Comparison of ENCODE assay signal across 10 cellular contexts in genomic region chr20:5786930-5787826, GRCh38. TPM values are rescaled to one million over a fixed set of nuclear protein-coding genes. Genes with fewer than 3 reads are reported as not detected.
DNase-seq lines count a peak whose midpoint lies in the region; ATAC-seq, FAIRE-seq and TF ChIP-seq lines count a peak whose summit lies in the region.
"Had no signal": no experiment of that assay in that cellular context is flagged by ENCODE, and none has a peak within 500 bp of the region (broad histone marks: within the 10 kb centered on the region; RNA-seq: fewer than 3 reads in every experiment).

No MANE protein-coding gene starts in this region.

- intact Hi-C loops in activated CD4-positive, alpha-beta T cell treated with anti-CD3 and anti-CD28 coated beads for 36 hours (cut with DNase I, micrococcal nuclease) = no loop called here

- peaks cover 11% of the 10 kb centered on the region for H3K4me1 Mint-ChIP-seq in activated CD4-positive, alpha-beta T cell treated with anti-CD3 and anti-CD28 coated beads for 36 hours
- no peaks in the 10 kb centered on the region for H3K4me1 Mint-ChIP-seq in astrocyte (ENCODE audit: low read depth, unreplicated experiment)

- no peak overlapping the region for H3K9ac ChIP-seq in astrocyte (ENCODE audit: low read length)
- H3K9ac ChIP-seq in subcutaneous abdominal adipose tissue (ENCODE audit: low read length in 5 of 5) = peak overlapping the region in 1 of 5 donors; percentile 32

- H3K9me3 Mint-ChIP-seq in activated CD4-positive, alpha-beta T cell treated with anti-CD3 and anti-CD28 coated beads for 36 hours (ENCODE audit: low read depth) = no peaks in the 10 kb centered on the region
- H3K9me3 Mint-ChIP-seq in astrocyte (ENCODE audit: unreplicated experiment) = no peaks in the 10 kb centered on the region

- H3K9me3 ChIP-seq in astrocyte (ENCODE audit: insufficient read depth, low read depth, low read length) (no peaks in the 10 kb centered on the region), subcutaneous abdominal adipose tissue (ENCODE audit: control insufficient read depth in 5 of 5, low read length in 5 of 5) (no peaks in the 10 kb centered on the region), Peyer's patch (no peaks in the 10 kb centered on the region)

- no peak overlapping the region for H2AFZ ChIP-seq in astrocyte (ENCODE audit: low read depth, low read length)

- H3K4me3 Mint-ChIP-seq in activated CD4-positive, alpha-beta T cell treated with anti-CD3 and anti-CD28 coated beads for 36 hours = no peak overlapping the region
- H3K4me3 Mint-ChIP-seq in astrocyte (ENCODE audit: unreplicated experiment) = no peak overlapping the region

- H3K36me3 ChIP-seq in astrocyte (ENCODE audit: insufficient read depth, low read length) (no peaks in the 10 kb centered on the region), subcutaneous abdominal adipose tissue (ENCODE audit: control insufficient read depth in 5 of 5, insufficient read depth in 5 of 5, low read length in 5 of 5) (peaks cover 0 to 14% (median 0%) of the 10 kb centered on the region in 5 donors), Peyer's patch (peaks cover 0 to 3% (median 0%) of the 10 kb centered on the region in 3 donors)

- H3K79me2 ChIP-seq in astrocyte (ENCODE audit: insufficient read depth, low read length) = no peaks in the 10 kb centered on the region

- H3K27ac Mint-ChIP-seq in activated CD4-positive, alpha-beta T cell treated with anti-CD3 and anti-CD28 coated beads for 36 hours = peak overlapping the region; percentile 38
- no peak overlapping the region for H3K27ac Mint-ChIP-seq in astrocyte (ENCODE audit: unreplicated experiment)

- POLR2A ChIA-PET in activated CD4-positive, alpha-beta T cell treated with anti-CD3 and anti-CD28 coated beads for 36 hours (lab: Charles Lee) = interaction anchor here (1.2 kb wide), 1 partner anchor 230 kb away, joined by 4 read pairs; no protein-coding TSS in a partner anchor

- H3K27ac ChIP-seq in astrocyte (ENCODE audit: low read depth, low read length) = no peak overlapping the region
- H3K27ac ChIP-seq in subcutaneous abdominal adipose tissue (ENCODE audit: low read depth, low read length) = peak overlapping the region; percentile 25
- H3K27ac ChIP-seq in Peyer's patch = no peak overlapping the region
- H3K27ac ChIP-seq: C4-2B had no signal

- no peaks in the 10 kb centered on the region for H3K27me3 Mint-ChIP-seq in activated CD4-positive, alpha-beta T cell treated with anti-CD3 and anti-CD28 coated beads for 36 hours
- no peaks in the 10 kb centered on the region for H3K27me3 Mint-ChIP-seq in astrocyte (ENCODE audit: low read depth, unreplicated experiment)

- no peak for TF ChIP-seq CTCF in astrocyte (IDR thresholded peaks at IDR 0.05; ENCODE audit: insufficient read depth, low read depth, low read length)
- TF ChIP-seq CTCF in Peyer's patch (IDR thresholded peaks at IDR 0.05) = no peak

- H3K4me1 ChIP-seq in astrocyte (ENCODE audit: insufficient read depth, low read length) = peaks cover 10% of the 10 kb centered on the region
- H3K4me1 ChIP-seq in subcutaneous abdominal adipose tissue (ENCODE audit: control insufficient read depth in 5 of 5, insufficient read depth in 5 of 5, low read length in 5 of 5) = peaks cover 0 to 22% (median 18%) of the 10 kb centered on the region in 5 donors
- H3K4me1 ChIP-seq in Peyer's patch = peaks cover 0 to 9% (median 0%) of the 10 kb centered on the region in 4 donors

- ATAC-seq in activated CD4-positive, alpha-beta T cell treated with anti-CD3 and anti-CD28 coated beads for 36 hours = no peak
- ATAC-seq in HG02840 (IDR thresholded peaks at IDR 0.05; ENCODE audit: low FRiP score, unreplicated experiment) = no peak

- no peak overlapping the region for H3K4me3 ChIP-seq in astrocyte (ENCODE audit: insufficient read depth, low read depth, low read length)
- H3K4me3 ChIP-seq in subcutaneous abdominal adipose tissue (ENCODE audit: low read depth in 1 of 5, low read length in 5 of 5) = no peak overlapping the region
- no peak overlapping the region for H3K4me3 ChIP-seq in Peyer's patch

- H4K20me1 ChIP-seq in astrocyte (ENCODE audit: insufficient read depth, low read length) = no peaks in the 10 kb centered on the region

- FAIRE-seq in astrocyte (lab: Jason Lieb, UNC) (no peak), HTR-8/SVneo (lab: Jason Lieb, UNC) (no peak)

- TF ChIP-seq POLR2A in Peyer's patch (IDR thresholded peaks at IDR 0.05) = no peak

- DNase-seq in activated CD4-positive, alpha-beta T cell treated with anti-CD3 and anti-CD28 coated beads for 36 hours = no peak
- no peak for DNase-seq in activated CD4-positive, alpha-beta T cell treated with anti-CD3 and anti-CD28 coated beads for 1 hour
- DNase-seq in astrocyte (ENCODE audit: low read depth) = peak; percentile 57
- DNase-seq in iris pigment epithelial cell (ENCODE audit: low read depth) = peak; percentile 81
- DNase-seq in Peyer's patch = no peak
- DNase-seq in HTR-8/SVneo (ENCODE audit: insufficient read length, low spot score) = no peak
- DNase-seq: stimulated activated naive CD4-positive, alpha-beta T cell treated with Interleukin-2 at 50 U/mL for 16 hours had no signal

- CTCF ChIA-PET in activated CD4-positive, alpha-beta T cell treated with anti-CD3 and anti-CD28 coated beads for 36 hours (lab: Charles Lee) = interaction anchor here (0.6 to 6.1 kb wide), 36 partner anchors 9 to 288 kb away, joined by 3 to 118 read pairs (median 5); no protein-coding TSS in a partner anchor

- H3K27me3 ChIP-seq in astrocyte (ENCODE audit: insufficient read depth, low read length) (no peaks in the 10 kb centered on the region), subcutaneous abdominal adipose tissue (ENCODE audit: control insufficient read depth in 5 of 5, insufficient read depth in 4 of 5, low read length in 5 of 5) (no peaks in the 10 kb centered on the region), Peyer's patch (no peaks in the 10 kb centered on the region)

- H3K4me2 ChIP-seq in astrocyte (ENCODE audit: low read length) = peak overlapping the region; percentile 45

- H3K36me3 Mint-ChIP-seq in activated CD4-positive, alpha-beta T cell treated with anti-CD3 and anti-CD28 coated beads for 36 hours (ENCODE audit: low read depth) = peaks cover 6% of the 10 kb centered on the region
- H3K36me3 Mint-ChIP-seq in astrocyte (ENCODE audit: low read depth, unreplicated experiment) = peaks cover 2% of the 10 kb centered on the region

RNA-seq across cellular contexts. Expression of gene SHLD1, which starts 37.0 kb away (rescaled TPM):
- 10 to 100 TPM; 10.4 to 10.5 TPM for total RNA-seq in activated CD4-positive, alpha-beta T cell treated with anti-CD3 and anti-CD28 coated beads for 36 hours
- total RNA-seq in astrocyte (2.9 and 3.5 TPM in 2 replicates), Peyer's patch (10 to 100 TPM in 3 of 4 donors, 1 to 10 TPM in 1; 8.4 to 15.5 (median 12.3) TPM)

Comparison
In these comparisons a context has a peak if more than half of its experiments do, and no peak if none do; other contexts are left out.
1. DNase-seq: peak in astrocyte (single experiment) and iris pigment epithelial cell (single experiment); none in activated CD4-positive, alpha-beta T cell treated with anti-CD3 and anti-CD28 coated beads for 36 hours (single experiment), activated CD4-positive, alpha-beta T cell treated with anti-CD3 and anti-CD28 coated beads for 1 hour (single experiment), Peyer's patch (0 of 3) and HTR-8/SVneo (single experiment).